In genomic region chr5:76657091-76657490, GRCh38 we compare ENCODE assay signal across 23 cellular contexts. TPM values are rescaled to one million over a fixed set of nuclear protein-coding genes. Genes with fewer than 3 reads are reported as not detected.
DNase-seq lines count a peak whose midpoint lies in the region; FAIRE-seq and TF ChIP-seq lines count a peak whose summit lies in the region.
"Had no signal": no experiment of that assay in that cellular context is flagged by ENCODE, and none has a peak within 500 bp of the region (broad histone marks: within the 10 kb centered on the region; RNA-seq: fewer than 3 reads in every experiment).

No MANE protein-coding gene starts in this region.

- CTCF ChIA-PET in MCF 10A (lab: Yijun Ruan, JAX) = interaction anchor here (1.3 kb wide), 1 partner anchor 15 kb away, joined by 3 read pairs; no protein-coding TSS in a partner anchor

- H3K4me3 Mint-ChIP-seq in nephron progenitor cell (no peak overlapping the region), MCF 10A (ENCODE audit: unreplicated experiment) (no peak overlapping the region)
- H3K4me3 Mint-ChIP-seq: CD4-positive, alpha-beta memory T cell; H9; HFFc6 had no signal

- no peak overlapping the region for H3K9ac ChIP-seq in BLaER1
- H3K9ac ChIP-seq: GM23248 had no signal

- peaks cover 6% of the 10 kb centered on the region for H3K27me3 Mint-ChIP-seq in nephron progenitor cell (ENCODE audit: low read depth, poor library complexity)
- no peaks in the 10 kb centered on the region for H3K27me3 Mint-ChIP-seq in MCF 10A (ENCODE audit: insufficient read depth, unreplicated experiment)
- H3K27me3 Mint-ChIP-seq: CD4-positive, alpha-beta memory T cell had no signal

- H3K4me1 Mint-ChIP-seq in nephron progenitor cell = peaks cover 24% of the 10 kb centered on the region
- no peaks in the 10 kb centered on the region for H3K4me1 Mint-ChIP-seq in MCF 10A (ENCODE audit: insufficient read depth, unreplicated experiment)
- H3K4me1 Mint-ChIP-seq: H9 had no signal

- POLR2A ChIA-PET in MCF 10A (lab: Yijun Ruan, JAX) = interaction anchor here (2.6 kb wide), 1 partner anchor 53 kb away, joined by 6 read pairs; no protein-coding TSS in a partner anchor

- H3K4me2 ChIP-seq in BLaER1 = peak overlapping the region; percentile 55

- H3K36me3 Mint-ChIP-seq in nephron progenitor cell (ENCODE audit: low read depth) (peaks cover 64% of the 10 kb centered on the region), MCF 10A (ENCODE audit: insufficient read depth, unreplicated experiment) (no peaks in the 10 kb centered on the region)

- no peak overlapping the region for H3K27ac Mint-ChIP-seq in nephron progenitor cell
- no peak overlapping the region for H3K27ac Mint-ChIP-seq in MCF 10A (ENCODE audit: low read depth, unreplicated experiment)
- H3K27ac Mint-ChIP-seq: H9, HFFc6 had no signal

- H3K9me3 ChIP-seq in BLaER1 = peaks cover 4% of the 10 kb centered on the region; the same call in 1 of the 2 replicates

- BruUV-seq in MCF 10A (replicated peaks; lab: Mats Ljungman, UMichigan) = no TSS peak

- TF ChIP-seq CTCF in nephron progenitor cell (IDR thresholded peaks at IDR 0.05) (no peak), MCF 10A (IDR thresholded peaks at IDR 0.05; ENCODE audit: unreplicated experiment) (no peak)

- no peaks in the 10 kb centered on the region for H3K27me3 ChIP-seq in BLaER1

- peaks cover 60% of the 10 kb centered on the region for H3K36me3 ChIP-seq in BLaER1

- DNase-seq in RCC 7860 (ENCODE audit: low spot score) (peak; percentile 33), glomerular visceral epithelial cell (ENCODE audit: extremely low spot score) (peak; percentile 79), nephron progenitor cell (peak; percentile 47), MCF 10A (ENCODE audit: unreplicated experiment) (no peak), Ammon's horn (ENCODE audit: low spot score) (no peak), epidermal melanocyte (ENCODE audit: insufficient read length, low spot score) (no peak), GM19240 (ENCODE audit: insufficient read length, low spot score) (no peak)
- DNase-seq: CD4-positive, alpha-beta memory T cell; GM23248; H9; HFFc6; KBM-7; NCI-H1092 treated with DMSO at 0.1 percent for 48 hours; NCI-H146; NCI-H2029; NCI-H2227 treated with DMSO at 0.1 percent for 48 hours; NCI-H510A; NCI-H748 treated with DMSO at 0.1 percent for 48 hours; NK-92 treated with Interleukin-12 subunit alpha and Interleukin-12 subunit beta, amount 100 ng/mL, for 24 hours; SIG-M5 had no signal

- H3K9me3 Mint-ChIP-seq in nephron progenitor cell (no peaks in the 10 kb centered on the region), MCF 10A (ENCODE audit: unreplicated experiment) (no peaks in the 10 kb centered on the region)
- H3K9me3 Mint-ChIP-seq: H9, HFFc6 had no signal

- H3K4me3 ChIP-seq in BLaER1 = no peak overlapping the region
- H3K4me3 ChIP-seq: GM23248 had no signal

- H3K27ac ChIP-seq in BLaER1 = no peak overlapping the region
- H3K27ac ChIP-seq: GM23248 had no signal

- H3K4me1 ChIP-seq in BLaER1 = peaks cover 22% of the 10 kb centered on the region

- intact Hi-C loops in MCF 10A (cut with micrococcal nuclease) = no loop called here

- H4K20me1 ChIP-seq in BLaER1 = no peaks in the 10 kb centered on the region

- peak; percentile 80 for FAIRE-seq in RCC 7860 (lab: Jason Lieb, UNC)
- FAIRE-seq: A204.1, GM12892 had no signal

RNA-seq across cellular contexts. Expression of gene F2RL2, which starts 33.9 kb away (rescaled TPM):
- total RNA-seq in MCF 10A (2022) = 0.17 and 0.28 TPM in 2 replicates
- total RNA-seq: CD4-positive, alpha-beta memory T cell; GM23248; H9 had no signal

RNA-seq across cellular contexts. Expression of gene F2R, which starts 58.8 kb away (rescaled TPM):
- 17.3 and 17.6 TPM in 2 replicates for total RNA-seq in MCF 10A (2022)

Comparison
In these comparisons a context has a peak if more than half of its experiments do, and no peak if none do; other contexts are left out.
1. DNase-seq: peak in RCC 7860 (single experiment), glomerular visceral epithelial cell (single experiment) and nephron progenitor cell (single experiment); none in MCF 10A (single experiment), Ammon's horn (single experiment), epidermal melanocyte (single experiment) and GM19240 (single experiment).